In the genomic region with DNA sequence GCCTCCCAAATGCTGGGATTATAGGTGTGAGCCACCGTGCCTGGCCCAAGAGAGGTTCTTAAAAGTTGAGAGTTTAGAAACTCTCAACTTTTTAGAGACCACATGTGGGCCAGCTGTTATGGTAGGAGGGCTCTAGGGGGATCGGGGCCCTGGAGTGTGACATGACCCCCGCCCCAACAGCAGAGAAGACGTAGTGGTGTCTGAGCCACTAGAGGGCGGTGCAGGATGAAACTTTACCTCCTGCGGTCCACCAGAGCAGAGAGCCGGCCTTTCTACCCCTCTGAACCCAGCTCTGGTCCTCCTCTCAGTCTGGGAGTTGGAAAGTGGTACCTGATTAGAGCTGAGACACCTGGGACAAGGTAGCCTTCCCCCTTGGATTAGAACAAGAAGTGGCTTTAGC, we compare ENCODE assay signal across 8 cellular contexts.
DNase-seq lines count a peak whose midpoint lies in the region; ATAC-seq and TF ChIP-seq lines count a peak whose summit lies in the region.

No MANE protein-coding gene starts in this region.

- no peak overlapping the region for H3K27ac Mint-ChIP-seq in central memory CD8-positive, alpha-beta T cell (ENCODE audit: low read depth)

- TF ChIP-seq POLR2A in GM18505 (IDR thresholded peaks at IDR 0.05; ENCODE audit: borderline replicate concordance, extremely low read depth, insufficient read depth, insufficient read length): no peak

- H3K4me1 Mint-ChIP-seq in central memory CD8-positive, alpha-beta T cell: peaks cover 24% of the 10 kb centered on the region

- H3K4me3 Mint-ChIP-seq in central memory CD8-positive, alpha-beta T cell: no peak overlapping the region

- ATAC-seq in central memory CD8-positive, alpha-beta T cell (replicated peaks; ENCODE audit: extremely low read depth, poor library complexity, severe bottlenecking): peak; percentile 19
- ATAC-seq in GM18505 (IDR thresholded peaks at IDR 0.05; ENCODE audit: unreplicated experiment): no peak

- TF ChIP-seq CTCF in WI38 (IDR thresholded peaks at IDR 0.05; ENCODE audit: low read depth, low read length): peak; percentile 78

- H3K27me3 Mint-ChIP-seq in central memory CD8-positive, alpha-beta T cell: no peaks in the 10 kb centered on the region

- H3K9me3 Mint-ChIP-seq in central memory CD8-positive, alpha-beta T cell: no peaks in the 10 kb centered on the region

- no peak overlapping the region for H3K4me3 ChIP-seq in WI38 (ENCODE audit: low read depth, low read length)

- peak in 3 of 4 experiments; percentile 10 to 16 (median 12) for DNase-seq in activated CD4-positive, CD25-positive, alpha-beta regulatory T cell (lab: John Stamatoyannopoulos, UW)
- no peak for DNase-seq in activated CD4-positive, CD25-positive, alpha-beta regulatory T cell treated with anti-CD3 and anti-CD28 coated beads, Interleukin-2, amount 50 U/mL, for 72 hours
- DNase-seq in NCI-H2107 treated with DMSO at 0.1 percent for 48 hours (lab: John Stamatoyannopoulos, UW; ENCODE audit: unreplicated experiment): peak; percentile 30
- DNase-seq in central memory CD8-positive, alpha-beta T cell (ENCODE audit: low spot score in 2 of 2): peak in 1 of 2 donors; percentile 13
- peak; percentile 86 for DNase-seq in left kidney (ENCODE audit: low read depth, low spot score)
- peak; percentile 21 to 28 for DNase-seq in stimulated activated CD8-positive, alpha-beta memory T cell treated with anti-CD3 and anti-CD28 coated beads, Interleukin-2, amount 100 ng/mL, for 48 hours (ENCODE audit: low read depth in 2 of 2)

- H3K36me3 Mint-ChIP-seq in central memory CD8-positive, alpha-beta T cell (ENCODE audit: insufficient read depth): peaks cover 33% of the 10 kb centered on the region
